15 cellular contexts compared by ENCODE assay signal in the genomic region with DNA sequence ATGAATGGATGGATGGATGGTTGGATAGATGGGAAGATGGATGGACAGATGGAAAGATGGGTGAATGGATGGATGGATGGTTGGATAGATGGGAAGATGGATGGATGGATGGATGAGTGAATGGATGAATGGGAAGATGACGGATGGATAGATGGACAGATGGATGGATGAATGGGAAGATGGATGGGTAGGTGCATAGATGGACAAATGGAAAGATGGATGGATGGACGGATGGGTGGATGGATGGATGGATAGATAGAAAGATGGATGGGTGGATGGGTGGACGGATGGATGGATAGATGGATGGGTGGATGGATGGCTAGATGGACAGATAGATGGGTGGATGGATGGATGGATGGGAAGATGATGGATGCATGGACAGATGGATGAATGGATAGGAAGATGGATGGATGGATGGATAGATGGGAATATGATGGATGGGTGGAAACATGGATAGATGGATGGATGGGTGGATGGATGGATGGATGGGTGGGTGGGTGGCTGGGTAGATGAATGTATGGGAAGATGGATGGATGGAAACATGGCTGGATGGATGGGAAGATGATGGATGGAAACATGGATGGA.
"Had no signal": no experiment of that assay in that cellular context is flagged by ENCODE, and none has a peak within 500 bp of the region (broad histone marks: within the 10 kb centered on the region; RNA-seq: fewer than 3 reads in every experiment).

No MANE protein-coding gene starts in this region.

- H3K27ac ChIP-seq: epithelial cell of prostate, prostate gland, right atrium auricular region, skin epidermis, testis had no signal

- H3K27ac Mint-ChIP-seq: type B pancreatic cell had no signal

- H3K4me1 ChIP-seq: prostate gland, testis had no signal

- H3K36me3 ChIP-seq: prostate gland, right atrium auricular region had no signal

- DNase-seq: activated CD8-positive, alpha-beta memory T cell treated with anti-CD3 and anti-CD28 coated beads for 24 hours; activated effector memory CD4-positive, alpha-beta T cell treated with Interleukin-2 at 50 U/mL for 16 hours; activated naive CD4-positive, alpha-beta T cell treated with anti-CD3 and anti-CD28 coated beads, Interleukin-2, amount 50 U/mL, for 16 hours; left ventricle myocardium superior; mucosa of descending colon; naive B cell; T1000; testis had no signal

- H3K4me1 Mint-ChIP-seq: neural crest cell had no signal

- ATAC-seq: activated CD4-positive, CD25-positive, alpha-beta regulatory T cell treated with anti-CD3 and anti-CD28 coated beads, Interleukin-2, amount 50 U/mL, for 24 hours; left ventricle myocardium superior; mucosa of descending colon had no signal

- H3K27me3 ChIP-seq: right atrium auricular region, testis had no signal

- H3K27me3 Mint-ChIP-seq: type B pancreatic cell had no signal

- H3K36me3 Mint-ChIP-seq: naive B cell had no signal

- H3K4me3 Mint-ChIP-seq: naive B cell, neural crest cell, type B pancreatic cell had no signal

- H3K9me3 ChIP-seq: mucosa of descending colon, prostate gland, right atrium auricular region, testis had no signal

- H3K4me3 ChIP-seq: mucosa of descending colon, prostate gland, right atrium auricular region, skin epidermis, testis had no signal
